ENCODE assay signal across 13 cellular contexts in the genomic region with DNA sequence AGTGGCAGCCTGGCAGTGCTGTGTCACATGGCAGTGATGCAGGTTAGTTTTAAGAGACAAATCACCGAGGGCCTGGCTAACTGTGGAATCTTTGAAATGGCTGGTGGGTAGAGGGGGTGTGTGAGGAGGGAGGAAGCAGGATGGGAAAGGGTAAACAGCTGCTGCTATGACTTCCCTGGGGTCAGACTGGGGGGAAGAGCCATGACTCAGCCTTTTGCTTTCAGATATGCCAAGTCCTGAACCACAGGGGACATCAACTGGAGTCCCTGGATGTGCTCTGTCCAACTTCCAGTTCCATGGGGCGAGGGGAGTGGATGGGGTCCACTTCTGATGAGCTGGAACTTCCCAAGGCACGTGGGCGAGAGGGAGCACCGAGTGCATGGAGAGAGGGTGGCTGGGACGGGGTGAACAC.
DNase-seq lines count a peak whose midpoint lies in the region; ATAC-seq and TF ChIP-seq lines count a peak whose summit lies in the region.
"Had no signal": no experiment of that assay in that cellular context is flagged by ENCODE, and none has a peak within 500 bp of the region (broad histone marks: within the 10 kb centered on the region; RNA-seq: fewer than 3 reads in every experiment).

No MANE protein-coding gene starts in this region.

- peaks cover 55% of the 10 kb centered on the region for H3K4me1 Mint-ChIP-seq in chondrocyte (ENCODE audit: low read depth)

- H3K9me3 ChIP-seq in IMR-90 (ENCODE audit: control insufficient read depth, insufficient read depth, low read length): no peaks in the 10 kb centered on the region
- H3K9me3 ChIP-seq in muscle layer of duodenum (ENCODE audit: control insufficient read depth in 1 of 2, low read length in 2 of 2): no peaks in the 10 kb centered on the region

- peaks cover 5% of the 10 kb centered on the region; the same call in 1 of the 2 replicates for H4K20me1 ChIP-seq in IMR-90 (ENCODE audit: insufficient read depth, low read length)

- no peak overlapping the region for H2BK5ac ChIP-seq in IMR-90 (ENCODE audit: low read depth, low read length, poor library complexity, severe bottlenecking)

- intact Hi-C loops in IMR-90 (cut with micrococcal nuclease): no loop called here

- dilution Hi-C loops in IMR-90 (cut with HindIII; ENCODE audit: low sequenced_read_pairs, unreplicated experiment): no loop called here

- H2AK5ac ChIP-seq in IMR-90 (ENCODE audit: low read depth, low read length): 0 out of 2 replicates have a peak overlapping the region, but pooled peaks have one; percentile 24

- 0 out of 3 replicates have a peak overlapping the region, but pooled peaks have one; percentile 63 for H2BK15ac ChIP-seq in IMR-90 (ENCODE audit: low read depth, low read length)

- H3K18ac ChIP-seq in IMR-90 (ENCODE audit: low read depth, low read length): no peak overlapping the region

- peak overlapping the region; percentile 95 for H3K27ac Mint-ChIP-seq in chondrocyte (ENCODE audit: unreplicated experiment)

- DNase-seq in COR-L47 (lab: John Stamatoyannopoulos, UW) (peak; percentile 38), IMR-90 (peak; percentile 61), chondrocyte (ENCODE audit: low spot score) (no peak), medulla oblongata (ENCODE audit: extremely low spot score) (no peak), amygdala (lab: John Stamatoyannopoulos, UW) (no peak), iPS-NIHi11 (ENCODE audit: low spot score) (no peak), SK-N-DZ (ENCODE audit: low spot score) (no peak)
- DNase-seq: activated CD4-positive, alpha-beta T cell treated with anti-CD3 and anti-CD28 coated beads for 48 hours; GDM1; hypothalamus; KG1 had no signal

- H4K5ac ChIP-seq in IMR-90 (ENCODE audit: low read depth, low read length): no peak overlapping the region

- H4K91ac ChIP-seq in IMR-90 (ENCODE audit: insufficient read depth, low read depth, low read length): 0 out of 2 replicates have a peak overlapping the region, but pooled peaks have one; percentile 49

- H3K4me1 ChIP-seq in IMR-90 (ENCODE audit: control insufficient read depth, insufficient read depth, low read length): peaks cover 10% of the 10 kb centered on the region
- H3K4me1 ChIP-seq in muscle layer of duodenum (ENCODE audit: control insufficient read depth in 1 of 2, insufficient read depth in 2 of 2, low read length in 2 of 2): peaks cover 19 to 88% of the 10 kb centered on the region in 2 donors

- H3K23ac ChIP-seq in IMR-90 (ENCODE audit: low read depth, low read length): no peak overlapping the region

- no peaks in the 10 kb centered on the region for H3K27me3 Mint-ChIP-seq in chondrocyte (ENCODE audit: low read depth)

- no peaks in the 10 kb centered on the region for H3K36me3 Mint-ChIP-seq in chondrocyte (ENCODE audit: low read depth)

- WGBS in IMR-90 (ENCODE audit: extremely low coverage in 2 of 2, insufficient read length in 1 of 2), 2 experiments: no CpG with 5 or more reads among the region's 6 CpGs

- no peak overlapping the region for H2BK120ac ChIP-seq in IMR-90 (ENCODE audit: low read depth, low read length)

- CTCF ChIA-PET in IMR-90 (lab: Yijun Ruan, JAX): interaction anchor here (0.6 kb wide), 1 partner anchor 103 kb away, joined by 5 read pairs; no protein-coding TSS in a partner anchor

- no peak for TF ChIP-seq RAD21 in IMR-90 (IDR thresholded peaks at IDR 0.05; ENCODE audit: low read length)

- no peaks in the 10 kb centered on the region for H3K9me3 Mint-ChIP-seq in chondrocyte (ENCODE audit: low read depth)

- no TSS peak for BruUV-seq in IMR-90 (replicated peaks; lab: Mats Ljungman, UMichigan)

- H4K8ac ChIP-seq in IMR-90 (ENCODE audit: low read depth in 2 of 2, low read length in 2 of 2): no peak overlapping the region

- H3K36me3 ChIP-seq in IMR-90 (ENCODE audit: control insufficient read depth, insufficient read depth, low read length) (no peaks in the 10 kb centered on the region), muscle layer of duodenum (ENCODE audit: control insufficient read depth in 1 of 2, insufficient read depth in 2 of 2, low read length in 2 of 2) (no peaks in the 10 kb centered on the region)
- H3K36me3 ChIP-seq: cardiac muscle cell had no signal

- H3K4me3 Mint-ChIP-seq in chondrocyte (ENCODE audit: unreplicated experiment): no peak overlapping the region

- in situ Hi-C loops in IMR-90 (cut with MboI; ENCODE audit: low sequenced_read_pairs): no loop called here

- H3K4me3 ChIP-seq in IMR-90 (ENCODE audit: insufficient read depth, low read depth, low read length): no peak overlapping the region
- H3K4me3 ChIP-seq in muscle layer of duodenum (ENCODE audit: low read depth in 1 of 2, low read length in 2 of 2): no peak overlapping the region
- H3K4me3 ChIP-seq: cardiac muscle cell had no signal

- TF ChIP-seq CTCF in IMR-90 (conservative IDR thresholded peaks at IDR 0.05; ENCODE audit: low read depth, low read length): no peak
- TF ChIP-seq CTCF in chondrocyte (IDR thresholded peaks at IDR 0.05): no peak

- H3K27ac ChIP-seq in IMR-90 (ENCODE audit: insufficient read depth, low read length): no peak overlapping the region
- peak overlapping the region; percentile 81 for H3K27ac ChIP-seq in muscle layer of duodenum (ENCODE audit: low read length)
- H3K27ac ChIP-seq: cardiac muscle cell had no signal

- H3K9ac ChIP-seq in IMR-90 (ENCODE audit: low read depth, low read length): no peak overlapping the region

- H2AFZ ChIP-seq in IMR-90 (replicated peaks; ENCODE audit: low read length, poor library complexity): peak overlapping the region; percentile 29

- H2AK9ac ChIP-seq in IMR-90 (replicated peaks; ENCODE audit: low read depth, low read length, poor library complexity): no peak overlapping the region

- 0 out of 2 replicates have a peak overlapping the region, but pooled peaks have one; percentile 35 for H3K14ac ChIP-seq in IMR-90 (replicated peaks; ENCODE audit: low read depth, low read length)

- TF ChIP-seq POLR2A in IMR-90 (IDR thresholded peaks at IDR 0.05; ENCODE audit: low read depth, low read length): no peak

- ATAC-seq in IMR-90 (ENCODE audit: low read depth): peak; percentile 68

- H3K27me3 ChIP-seq in IMR-90 (ENCODE audit: control insufficient read depth, insufficient read depth, low read length): peaks cover 18% of the 10 kb centered on the region
- no peaks in the 10 kb centered on the region for H3K27me3 ChIP-seq in muscle layer of duodenum (ENCODE audit: low read depth, low read length)
- H3K27me3 ChIP-seq: cardiac muscle cell had no signal

- H2BK20ac ChIP-seq in IMR-90 (ENCODE audit: low read depth, low read length): no peak overlapping the region

- H3K56ac ChIP-seq in IMR-90 (ENCODE audit: extremely low read depth, insufficient read depth, low read length): no peak overlapping the region

- H3K4ac ChIP-seq in IMR-90 (ENCODE audit: low read depth, low read length): no peak overlapping the region

- POLR2A ChIA-PET in IMR-90 (lab: Charles Lee; ENCODE audit: unreplicated experiment): no interaction called here

- no peaks in the 10 kb centered on the region for H3K79me1 ChIP-seq in IMR-90 (ENCODE audit: low read depth in 1 of 2, low read length in 2 of 2)

- H3K9me1 ChIP-seq in IMR-90 (ENCODE audit: insufficient read depth, low read length): peaks cover 9% of the 10 kb centered on the region; the same call in 1 of the 2 replicates

- no peak overlapping the region; the same call in 1 of the 2 replicates for H3K4me2 ChIP-seq in IMR-90 (ENCODE audit: low read depth, low read length)

TF ChIP-seq in IMR-90, 13 proteins besides CTCF, POLR2A, EP300 and RAD21:
- TF ChIP-seq CEBPB (IDR thresholded peaks at IDR 0.05; ENCODE audit: low read depth, low read length): no peak
- peak; percentile 72 for TF ChIP-seq NFE2L2 (IDR thresholded peaks at IDR 0.05; ENCODE audit: low read depth, low read length)

Comparison
In these comparisons a context has a peak if more than half of its experiments do, and no peak if none do; other contexts are left out.
1. DNase-seq: peak in COR-L47 (single experiment) and IMR-90 (single experiment); none in chondrocyte (single experiment), medulla oblongata (single experiment), amygdala (0 of 56), iPS-NIHi11 (single experiment) and SK-N-DZ (single experiment).